Comparison of ENCODE assay signal across 1 cellular context in genomic region chr7:22663721-22664120, GRCh38.
A peak's percentile ranks its signal among the peaks of the same experiment; 100 is the strongest.
TF ChIP-seq lines count a peak whose summit lies in the region.

No MANE protein-coding gene starts in this region.

TF ChIP-seq in K562, 482 proteins besides CTCF, POLR2A, EP300 and RAD21:
- TF ChIP-seq ZNF239 (CRISPR knock-in tag; IDR thresholded peaks at IDR 0.05) (no peak), KDM2B (CRISPR knock-in tag; IDR thresholded peaks at IDR 0.05) (no peak), ASH1L (IDR thresholded peaks at IDR 0.05; ENCODE audit: borderline replicate concordance, low read depth, partially characterized antibody) (no peak), ZNF589 (CRISPR knock-in tag; IDR thresholded peaks at IDR 0.05; ENCODE audit: low read depth) (peak; percentile 45; the same call in 1 of the 2 replicates), TARDBP (IDR thresholded peaks at IDR 0.05) (0 out of 2 replicates have a peak, but pooled peaks have one; percentile 37), MIER1 (IDR thresholded peaks at IDR 0.05; ENCODE audit: low read depth) (no peak), FOSL1 (tag; conservative IDR thresholded peaks at IDR 0.05) (peak; percentile 20; the same call in 1 of the 2 replicates), ZNF584 (CRISPR knock-in tag; IDR thresholded peaks at IDR 0.05; ENCODE audit: low read depth) (0 out of 2 replicates have a peak, but pooled peaks have one; percentile 45), GABPA (tag; conservative IDR thresholded peaks at IDR 0.05; ENCODE audit: low read depth) (0 out of 2 replicates have a peak, but pooled peaks have one; percentile 6), CHD2 (IDR thresholded peaks at IDR 0.05; ENCODE audit: low read depth, low read length) (no peak), MCM2 (IDR thresholded peaks at IDR 0.05; ENCODE audit: low read depth) (no peak), NKRF (IDR thresholded peaks at IDR 0.05; ENCODE audit: borderline replicate concordance) (no peak)
